8 cellular contexts compared by ENCODE assay signal in genomic region chr17:39979865-39980401, GRCh38. TPM values are rescaled to one million over a fixed set of nuclear protein-coding genes. Genes with fewer than 3 reads are reported as not detected.
DNase-seq lines count a peak whose midpoint lies in the region; ATAC-seq and TF ChIP-seq lines count a peak whose summit lies in the region.

No MANE protein-coding gene starts in this region.

- no peak for TF ChIP-seq EP300 in upper lobe of left lung (IDR thresholded peaks at IDR 0.05)

- no peaks in the 10 kb centered on the region for H3K27me3 ChIP-seq in lung (ENCODE audit: control insufficient read depth, insufficient read depth)
- no peaks in the 10 kb centered on the region for H3K27me3 ChIP-seq in upper lobe of left lung

- H3K4me1 ChIP-seq in lung (ENCODE audit: control insufficient read depth in 2 of 2, insufficient read depth in 2 of 2, low read length in 2 of 2) (peaks cover 0 to 5% of the 10 kb centered on the region in 2 donors), upper lobe of left lung (peaks cover 19 to 31% (median 25%) of the 10 kb centered on the region in 4 donors)

- no peak for TF ChIP-seq POLR2A in upper lobe of left lung (IDR thresholded peaks at IDR 0.05)

- peak overlapping the region; percentile 61 to 89 for H3K27ac ChIP-seq in coronary artery
- H3K27ac ChIP-seq in lung (ENCODE audit: low read depth in 1 of 2, low read length in 1 of 2), result peak overlapping the region; percentile 71 to 84
- H3K27ac ChIP-seq in upper lobe of left lung, result peak overlapping the region; percentile 94 to 99 (median 96)

- DNase-seq in CMK (ENCODE audit: low read depth) (peak; percentile 69), RKO (ENCODE audit: low spot score) (peak; percentile 61), coronary artery (ENCODE audit: low spot score) (no peak), lung (ENCODE audit: low spot score) (no peak), upper lobe of left lung (no peak)

- ATAC-seq in GM19023 (IDR thresholded peaks at IDR 0.05; ENCODE audit: unreplicated experiment), result peak; percentile 17
- ATAC-seq in HG03571 (IDR thresholded peaks at IDR 0.05; ENCODE audit: unreplicated experiment), result peak; percentile 12
- ATAC-seq in lung (ENCODE audit: insufficient read depth, low FRiP score), result peak; percentile 0
- peak; percentile 47 to 53 for ATAC-seq in upper lobe of left lung (ENCODE audit: low FRiP score in 2 of 2)
- ATAC-seq in GM21576 (IDR thresholded peaks at IDR 0.05; ENCODE audit: unreplicated experiment), result no peak

- H3K4me3 ChIP-seq in coronary artery (peak overlapping the region; percentile 88), lung (peak overlapping the region; percentile 33), upper lobe of left lung (peak overlapping the region; percentile 47 to 100 (median 94))

- H3K36me3 ChIP-seq in lung (ENCODE audit: control insufficient read depth in 2 of 2, insufficient read depth in 2 of 2, low read length in 2 of 2) (peaks cover 6 to 9% of the 10 kb centered on the region in 2 donors), upper lobe of left lung (peaks cover 4 to 14% (median 11%) of the 10 kb centered on the region in 4 donors)

- no peak for TF ChIP-seq CTCF in coronary artery (IDR thresholded peaks at IDR 0.05)
- TF ChIP-seq CTCF in lung (IDR thresholded peaks at IDR 0.05; ENCODE audit: control extremely low read depth, extremely low read depth), result no peak
- no peak for TF ChIP-seq CTCF in upper lobe of left lung (IDR thresholded peaks at IDR 0.05)

- WGBS in lung, 2 donors, result 0% methylated on average over 12 of the region's 12 CpGs
- WGBS in upper lobe of left lung, 2 donors, result 0 to 2% methylated on average over 11 to 12 of the region's 12 CpGs

- H3K9me3 ChIP-seq in lung (ENCODE audit: control insufficient read depth in 2 of 2, insufficient read depth in 1 of 2, low read length in 1 of 2) (no peaks in the 10 kb centered on the region), upper lobe of left lung (no peaks in the 10 kb centered on the region)

RNA-seq across cellular contexts. Expression of gene PSMD3, which starts 0.7 kb away (rescaled TPM):
- total RNA-seq in lung (10 to 100 TPM; 56.2 to 99.2 TPM), upper lobe of left lung (100 to 1,000 TPM in 2 of 6 donors, 10 to 100 TPM in 4; 55.5 to 117 (median 78.8) TPM)
- 100 to 1,000 TPM in 1 of 2 donors, 10 to 100 TPM in 1; 70.4 to 105 TPM for polyA plus RNA-seq in lung

RNA-seq across cellular contexts. Expression of gene GSDMA, which starts 17.1 kb away (rescaled TPM):
- under 1 TPM in 1 of 2 donors, not detected in 1; 0.91 TPM for total RNA-seq in lung
- polyA plus RNA-seq in lung, result under 1 TPM; 0.26 to 0.33 TPM
- total RNA-seq in upper lobe of left lung, result under 1 TPM in 4 of 6 donors, not detected in 2; 0.14 to 0.61 (median 0.51) TPM

RNA-seq across cellular contexts. Expression of gene CSF3, which starts 35.3 kb away (rescaled TPM):
- total RNA-seq in lung (1 to 10 TPM; 1.7 to 2.9 TPM), upper lobe of left lung (10 to 100 TPM in 1 of 6 donors, 1 to 10 TPM in 5; 1.6 to 14.4 (median 2.7) TPM)
- polyA plus RNA-seq in lung, result 100 to 1,000 TPM in 1 of 2 donors, 1 to 10 TPM in 1; 7.8 to 317 TPM

RNA-seq across cellular contexts. Expression of gene LRRC3C, which starts 52.4 kb away (rescaled TPM):
- total RNA-seq in lung (not detected), upper lobe of left lung (not detected)
- polyA plus RNA-seq in lung, result not detected

RNA-seq across cellular contexts. Expression of gene ORMDL3, which starts 52.5 kb away (rescaled TPM):
- total RNA-seq in lung (10 to 100 TPM; 60.7 to 76.7 TPM), upper lobe of left lung (10 to 100 TPM; 69.9 to 99.6 (median 82.7) TPM)
- 10 to 100 TPM; 38.6 to 67.1 TPM for polyA plus RNA-seq in lung

Comparison
In these comparisons a context has a peak if more than half of its experiments do, and no peak if none do; other contexts are left out.
1. DNase-seq: peak in CMK (single experiment) and RKO (single experiment); none in coronary artery (single experiment), lung (single experiment) and upper lobe of left lung (0 of 2).
2. H3K4me3 ChIP-seq: peak in every context shown above with its lines; median percentile 94 in upper lobe of left lung; 88 in coronary artery; 33 in lung.
3. Peak in every context shown above with its lines, with median percentiles within 50 percentile points of each other: H3K27ac ChIP-seq.